ENCODE assay signal across 19 cellular contexts in the genomic region with DNA sequence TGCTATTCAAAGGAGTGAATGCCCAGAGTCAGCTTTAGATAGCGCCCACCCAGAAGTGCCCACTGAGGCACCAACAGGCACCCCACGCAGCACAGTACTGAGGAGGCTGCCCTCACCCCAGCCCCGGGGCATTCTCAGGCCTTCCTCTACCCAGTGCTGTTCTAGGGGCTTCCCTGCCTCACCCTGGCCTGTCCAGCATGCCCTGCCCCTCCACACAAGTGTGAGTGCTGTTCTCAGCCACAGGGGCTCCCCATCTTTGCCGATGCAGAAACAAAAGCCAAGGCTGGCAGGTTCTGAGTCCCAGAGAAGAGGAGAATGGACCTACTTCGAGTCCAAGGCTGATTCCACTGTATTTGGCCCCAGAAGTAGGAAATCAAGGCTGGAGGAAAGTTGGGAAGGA. TPM values are rescaled to one million over a fixed set of nuclear protein-coding genes. Genes with fewer than 3 reads are reported as not detected.
DNase-seq lines count a peak whose midpoint lies in the region; ATAC-seq, FAIRE-seq and TF ChIP-seq lines count a peak whose summit lies in the region.
"Had no signal": no experiment of that assay in that cellular context is flagged by ENCODE, and none has a peak within 500 bp of the region (broad histone marks: within the 10 kb centered on the region; RNA-seq: fewer than 3 reads in every experiment).

No MANE protein-coding gene starts in this region.

- BruUV-seq in Caco-2 (replicated peaks; lab: Mats Ljungman, UMichigan): no TSS peak

- H2AFZ ChIP-seq in H1 (ENCODE audit: low read length): no peak overlapping the region

- H4K5ac ChIP-seq in H1 (ENCODE audit: insufficient read length, low read depth, low read length): no peak overlapping the region

- TF ChIP-seq EP300 in H1 (IDR thresholded peaks at IDR 0.05; ENCODE audit: borderline replicate concordance in 1 of 2, low read depth in 2 of 2, low read length in 2 of 2) (no peak), tibial nerve (IDR thresholded peaks at IDR 0.05) (no peak), gastroesophageal sphincter (IDR thresholded peaks at IDR 0.05) (no peak)

- FAIRE-seq in H1 (lab: Jason Lieb, UNC): no peak

- H3K27me3 ChIP-seq in Caco-2 (replicated peaks; ENCODE audit: control insufficient read depth, insufficient read depth, low read length) (no peaks in the 10 kb centered on the region), H1 (replicated peaks in 1 of 4; ENCODE audit: control insufficient read depth in 3 of 4, extremely low read depth in 1 of 4, insufficient read depth in 3 of 4, low read length in 3 of 4) (no peaks in the 10 kb centered on the region), tibial nerve (no peaks in the 10 kb centered on the region), gastroesophageal sphincter (no peaks in the 10 kb centered on the region)

- no peak overlapping the region for H3K9ac ChIP-seq in H1 (replicated peaks in 1 of 4; ENCODE audit: extremely low read depth in 1 of 4, low read depth in 3 of 4, low read length in 3 of 4)
- H3K9ac ChIP-seq: KMS-11 had no signal

- H3K4ac ChIP-seq in H1 (replicated peaks; ENCODE audit: insufficient read length, low read depth, low read length): no peak overlapping the region

- H3K36me3 Mint-ChIP-seq in Caco-2 (ENCODE audit: insufficient read depth, unreplicated experiment): peaks cover 56% of the 10 kb centered on the region
- no peaks in the 10 kb centered on the region for H3K36me3 Mint-ChIP-seq in progenitor cell of endocrine pancreas (ENCODE audit: insufficient read depth)

- no peaks in the 10 kb centered on the region for H3K23me2 ChIP-seq in H1 (ENCODE audit: low read depth, low read length)

- H3K4me3 ChIP-seq in Caco-2 (ENCODE audit: low read depth, low read length) (no peak overlapping the region), H1 (ENCODE audit: extremely low read depth in 1 of 4, insufficient read depth in 2 of 4, low read depth in 3 of 4, low read length in 4 of 4) (no peak overlapping the region), tibial nerve (no peak overlapping the region), gastroesophageal sphincter (no peak overlapping the region)
- H3K4me3 ChIP-seq: HAP-1 had no signal

- no peak for ATAC-seq in gastroesophageal sphincter

- H3K4me1 Mint-ChIP-seq in Caco-2 (ENCODE audit: low read depth, unreplicated experiment) (peaks cover 34% of the 10 kb centered on the region), progenitor cell of endocrine pancreas (ENCODE audit: low read depth) (peaks cover 25% of the 10 kb centered on the region)

- no peak overlapping the region for H2BK120ac ChIP-seq in H1 (replicated peaks; ENCODE audit: low read depth, low read length)

- H3K14ac ChIP-seq in H1 (ENCODE audit: insufficient read length): no peak overlapping the region

- peaks cover 0 to 2% of the 10 kb centered on the region in 2 experiments for H4K20me1 ChIP-seq in H1 (replicated peaks in 1 of 2; ENCODE audit: control insufficient read depth in 1 of 2, insufficient read depth in 2 of 2, low read length in 2 of 2)

- no peak overlapping the region for H2BK15ac ChIP-seq in H1 (ENCODE audit: low read length)

- CTCF ChIA-PET in Caco-2 (lab: Charles Lee) (no interaction called here), H1 (lab: Charles Lee; ENCODE audit: partially characterized antibody) (interaction anchor here (0.8 to 3.2 kb wide), 4 partner anchors 13 to 85 kb away, joined by 3 to 12 read pairs (median 6); no protein-coding TSS in a partner anchor)

- H3K9me3 ChIP-seq in Caco-2 (no peaks in the 10 kb centered on the region), H1 (ENCODE audit: insufficient read depth in 2 of 2, low read depth in 1 of 2, low read length in 1 of 2) (no peaks in the 10 kb centered on the region), tibial nerve (no peaks in the 10 kb centered on the region), gastroesophageal sphincter (no peaks in the 10 kb centered on the region)
- H3K9me3 ChIP-seq: HAP-1 had no signal

- H2BK5ac ChIP-seq in H1 (ENCODE audit: low read depth, low read length): no peak overlapping the region

- H3K27me3 Mint-ChIP-seq in Caco-2 (ENCODE audit: insufficient read depth, unreplicated experiment): no peaks in the 10 kb centered on the region
- no peaks in the 10 kb centered on the region for H3K27me3 Mint-ChIP-seq in progenitor cell of endocrine pancreas

- no peak overlapping the region for H2AK5ac ChIP-seq in H1 (ENCODE audit: low read depth, low read length)

- no peak overlapping the region for H3K56ac ChIP-seq in H1 (replicated peaks; ENCODE audit: insufficient read length, low read depth, low read length)

- H3K79me2 ChIP-seq in H1 (ENCODE audit: control insufficient read depth in 1 of 2, insufficient read depth in 2 of 2, low read length in 2 of 2): peaks cover 0 to 1% of the 10 kb centered on the region in 2 experiments; a peak in 1 of 4 replicates

- intact Hi-C loops in Caco-2 (cut with micrococcal nuclease; ENCODE audit: unreplicated experiment): no loop called here

- POLR2A ChIA-PET in Caco-2 (lab: Charles Lee) (no interaction called here), H1 (lab: Charles Lee; ENCODE audit: partially characterized antibody) (interaction anchor here (1.4 to 2.3 kb wide), 2 partner anchors 10 to 15 kb away, joined by 4 to 11 read pairs; a partner anchor contains a TSS)

- H3K18ac ChIP-seq in H1 (ENCODE audit: extremely low read depth, low read length): peak overlapping the region; percentile 32; the same call in 1 of the 2 replicates

- no peak overlapping the region for H2BK20ac ChIP-seq in H1 (ENCODE audit: low read length)

- H3K4me1 ChIP-seq in Caco-2 (peaks cover 60% of the 10 kb centered on the region), H1 (replicated peaks in 1 of 4; ENCODE audit: control insufficient read depth in 3 of 4, insufficient read depth in 4 of 4, low read length in 3 of 4) (peaks cover 0 to 41% (median 16%) of the 10 kb centered on the region in 4 experiments; a peak in 6 of 7 replicates), tibial nerve (peaks cover 2 to 93% (median 47%) of the 10 kb centered on the region in 4 donors), gastroesophageal sphincter (peaks cover 0 to 82% (median 32%) of the 10 kb centered on the region in 3 donors)
- H3K4me1 ChIP-seq: HAP-1 had no signal

- no peak for TF ChIP-seq RAD21 in H1 (IDR thresholded peaks at IDR 0.05 in 1 of 2, conservative IDR thresholded peaks at IDR 0.05 in 1 of 2; ENCODE audit: low read depth in 2 of 2, low read length in 2 of 2)

- peaks cover 6% of the 10 kb centered on the region for H3K79me1 ChIP-seq in H1 (ENCODE audit: low read depth, low read length)

- H3K9me3 Mint-ChIP-seq in Caco-2 (ENCODE audit: unreplicated experiment) (no peaks in the 10 kb centered on the region), progenitor cell of endocrine pancreas (ENCODE audit: low read depth) (no peaks in the 10 kb centered on the region)

- TF ChIP-seq CTCF in Caco-2 (IDR thresholded peaks at IDR 0.05; ENCODE audit: insufficient read depth in 1 of 2, low read depth in 1 of 2, low read length in 1 of 2, severe bottlenecking in 1 of 2, unreplicated experiment in 1 of 2) (no peak), H1 (IDR thresholded peaks at IDR 0.05; ENCODE audit: control extremely low read depth in 1 of 3, insufficient read depth in 1 of 3, low read depth in 1 of 3, low read length in 3 of 3) (no peak), progenitor cell of endocrine pancreas (IDR thresholded peaks at IDR 0.05; ENCODE audit: unreplicated experiment) (no peak), tibial nerve (IDR thresholded peaks at IDR 0.05) (no peak), gastroesophageal sphincter (IDR thresholded peaks at IDR 0.05) (no peak)

- no peak overlapping the region for H3K23ac ChIP-seq in H1 (ENCODE audit: insufficient read length)

- peak overlapping the region; percentile 84 for H4K8ac ChIP-seq in H1 (ENCODE audit: extremely low read depth, insufficient read depth, low read length)

- H3K27ac Mint-ChIP-seq in Caco-2 (ENCODE audit: unreplicated experiment) (peak overlapping the region; percentile 66), progenitor cell of endocrine pancreas (peak overlapping the region; percentile 12)

- 88% methylated on average over 5 of the region's 5 CpGs; no CpG with 5 or more reads in 1 of the 2 experiments for WGBS in H1 (ENCODE audit: extremely low coverage in 1 of 2, insufficient coverage in 1 of 2, insufficient read length in 1 of 2, insufficient replicate concordance in 2 of 2, low coverage in 1 of 2, low lambda C conversion rate in 2 of 2, missing lambda C conversion rate in 1 of 2), 2 experiments
- WGBS in tibial nerve, 2 donors: 81 to 91% methylated on average over 5 of the region's 5 CpGs
- whole genome bisulfite sequencing in gastroesophageal sphincter (ENCODE audit: low coverage in 1 of 2), 2 donors: 80% methylated on average over 1 of the region's 5 CpGs; no CpG with 5 or more reads in 1 of the 2 donors

- H3K27ac ChIP-seq in H1 (ENCODE audit: low read depth, low read length) (no peak overlapping the region), tibial nerve (peak overlapping the region in 3 of 4 donors; percentile 32 to 97 (median 92)), gastroesophageal sphincter (no peak overlapping the region)
- H3K27ac ChIP-seq: HL-60, KMS-11 had no signal

- no peak overlapping the region for H3K4me2 ChIP-seq in H1 (ENCODE audit: insufficient read depth in 1 of 2, low read depth in 2 of 2, low read length in 2 of 2)
- H3K4me2 ChIP-seq: KMS-11 had no signal

- DNase-seq in Caco-2 (no peak), H1 (ENCODE audit: low read depth in 1 of 2, low spot score in 2 of 2) (no peak), progenitor cell of endocrine pancreas (ENCODE audit: low spot score, unreplicated experiment) (no peak), tibial nerve (ENCODE audit: low spot score in 2 of 2) (no peak)
- DNase-seq in stimulated activated CD4-positive, alpha-beta T cell treated with anti-CD3 and anti-CD28 coated beads, Interleukin-2, amount 100 ng/mL, for 48 hours: no peak
- DNase-seq in activated effector memory CD4-positive, alpha-beta T cell treated with anti-CD3 and anti-CD28 coated beads, Interleukin-2, amount 50 U/mL, for 16 hours: no peak
- DNase-seq: COR-L47, DMS153, GF-D8, MV-4-11, NCI-H187 treated with DMSO at 0.1 percent for 48 hours, NCI-H226, NCI-H524, NCI-H82, SIG-M5 had no signal

- H3K36me3 ChIP-seq in Caco-2 (ENCODE audit: control insufficient read depth, insufficient read depth, low read length) (peaks cover under 1% of the 10 kb centered on the region), H1 (ENCODE audit: control insufficient read depth in 2 of 4, insufficient read depth in 4 of 4, low read length in 3 of 4) (no peaks in the 10 kb centered on the region), tibial nerve (no peaks in the 10 kb centered on the region), gastroesophageal sphincter (no peaks in the 10 kb centered on the region)
- H3K36me3 ChIP-seq: HAP-1 had no signal

- H4K91ac ChIP-seq in H1 (replicated peaks; ENCODE audit: insufficient read length, low read length): no peak overlapping the region

- H3K4me3 Mint-ChIP-seq in Caco-2 (ENCODE audit: unreplicated experiment) (no peak overlapping the region), progenitor cell of endocrine pancreas (ENCODE audit: low read depth) (no peak overlapping the region)

- H2BK12ac ChIP-seq in H1 (ENCODE audit: low read depth, low read length): no peak overlapping the region

- TF ChIP-seq POLR2A in H1 (IDR thresholded peaks at IDR 0.05; ENCODE audit: control extremely low read depth in 1 of 2, low read depth in 2 of 2, low read length in 2 of 2) (no peak), tibial nerve (IDR thresholded peaks at IDR 0.05) (no peak), gastroesophageal sphincter (IDR thresholded peaks at IDR 0.05) (no peak)

RNA-seq across cellular contexts. Expression of a gene that starts 15.8 kb away (rescaled TPM):
- total RNA-seq in Caco-2 (2022): 198 and 205 TPM in 2 replicates
- total RNA-seq in H1 (2021; fragmentation: NEBNext Ultra II Directional; extraction: Animal tissue kit (Norgen Biotek cat#: 25700)): 35.6 and 41.9 TPM in 2 replicates
- 23.6 and 35.1 TPM in 2 replicates for polyA plus RNA-seq in H1 (2011; rRNA removed)
- polyA plus RNA-seq in H1 (2011; cell fraction: cytosol; rRNA removed): 39.0 TPM
- polyA plus RNA-seq in H1 (2011; cell fraction: nucleus; rRNA removed): 102 TPM
- 35.4 to 47.3 TPM (median 43.6 TPM) in 4 replicates for polyA plus RNA-seq in H1 (2012, experiment 1 of 2)
- polyA plus RNA-seq in H1 (2012, experiment 2 of 2): 30.3 TPM
- polyA plus RNA-seq in H1 (2013, experiment 1 of 2): 32.3 TPM
- polyA plus RNA-seq in H1 (2013, experiment 2 of 2): 31.5 TPM
- polyA minus RNA-seq in H1 (2011; rRNA and poly(A)+ RNA removed): 14.7 and 16.2 TPM in 2 replicates
- polyA minus RNA-seq in H1 (2011; cell fraction: cytosol; rRNA and poly(A)+ RNA removed): 14.2 TPM
- polyA minus RNA-seq in H1 (2011; cell fraction: nucleus; rRNA and poly(A)+ RNA removed): 19.4 TPM
- total RNA-seq in progenitor cell of endocrine pancreas: 65.5 and 66.0 TPM in 2 replicates
- total RNA-seq in tibial nerve: 100 to 1,000 TPM in 2 of 4 donors, 10 to 100 TPM in 2; 95.7 to 146 (median 98.8) TPM
- 100 to 1,000 TPM in 1 of 4 donors, 10 to 100 TPM in 3; 36.1 to 101 (median 53.9) TPM for total RNA-seq in gastroesophageal sphincter

Comparison
In these comparisons a context has a peak if more than half of its experiments do, and no peak if none do; other contexts are left out.
1. H3K27ac ChIP-seq: peak in tibial nerve (3 of 4); none in H1 (single experiment) and gastroesophageal sphincter (0 of 4).